9 cellular contexts compared by ENCODE assay signal in the genomic region with DNA sequence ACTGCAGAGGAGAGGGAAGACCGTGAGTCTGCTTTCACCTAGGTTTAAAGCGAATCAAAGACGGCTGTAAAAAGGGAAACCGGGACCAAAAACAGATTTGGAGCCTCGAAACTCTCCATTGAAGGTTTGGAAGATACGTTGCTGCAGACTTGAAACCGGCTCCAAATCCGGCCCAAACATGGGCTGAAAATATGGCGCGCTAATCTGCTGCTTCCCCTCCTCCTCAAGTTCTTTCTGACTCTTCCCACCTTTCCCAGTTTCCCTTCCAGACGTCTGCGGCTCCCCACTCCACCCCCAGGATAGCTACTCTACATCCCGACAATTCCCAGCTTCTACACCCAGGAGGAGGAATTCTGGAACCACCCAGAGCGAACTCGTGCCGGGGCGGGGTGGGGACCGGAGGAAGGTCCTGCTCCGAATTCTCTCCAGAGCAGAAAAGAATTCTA. TPM values are rescaled to one million over a fixed set of nuclear protein-coding genes. Genes with fewer than 3 reads are reported as not detected.
DNase-seq lines count a peak whose midpoint lies in the region; ATAC-seq and TF ChIP-seq lines count a peak whose summit lies in the region.
"Had no signal": no experiment of that assay in that cellular context is flagged by ENCODE, and none has a peak within 500 bp of the region (broad histone marks: within the 10 kb centered on the region; RNA-seq: fewer than 3 reads in every experiment).

No MANE protein-coding gene starts in this region.

- TF ChIP-seq CTCF in AG09309 (IDR thresholded peaks at IDR 0.05; ENCODE audit: control insufficient read depth, insufficient read depth, low read depth, low read length, missing control alignments) (no peak), PC-3 (conservative IDR thresholded peaks at IDR 0.05; ENCODE audit: low read depth, low read length) (no peak), epithelial cell of proximal tubule (conservative IDR thresholded peaks at IDR 0.05; ENCODE audit: low read depth, low read length) (no peak), neural progenitor cell (IDR thresholded peaks at IDR 0.05) (no peak)

- no TSS peak for BruUV-seq in PC-3 (replicated peaks; lab: Mats Ljungman, UMichigan)

- H3K9me3 Mint-ChIP-seq in neural progenitor cell: peaks cover 7% of the 10 kb centered on the region

- DNase-seq in AG09309 (ENCODE audit: low read depth) (no peak), PC-3 (peak; percentile 16), epithelial cell of proximal tubule (ENCODE audit: low read depth) (no peak), neural progenitor cell (ENCODE audit: low spot score) (no peak), NCI-H146 treated with DMSO at 0.1 percent for 48 hours (lab: John Stamatoyannopoulos, UW; ENCODE audit: unreplicated experiment) (no peak), COR-L47 (lab: John Stamatoyannopoulos, UW) (no peak), 8988T (no peak)

- peaks cover 34% of the 10 kb centered on the region for H3K4me1 Mint-ChIP-seq in neural progenitor cell

- no peaks in the 10 kb centered on the region for H4K20me1 ChIP-seq in PC-3 (ENCODE audit: low read length)
- peaks cover 64% of the 10 kb centered on the region for H4K20me1 ChIP-seq in neural progenitor cell (ENCODE audit: low read depth)

- H3K36me3 ChIP-seq in PC-3 (ENCODE audit: low read depth, low read length) (no peaks in the 10 kb centered on the region), neural progenitor cell (no peaks in the 10 kb centered on the region)

- H3K9ac ChIP-seq in PC-3 (ENCODE audit: low read length): peak overlapping the region; percentile 15; the same call in 1 of the 2 replicates
- H3K9ac ChIP-seq in neural progenitor cell: no peak overlapping the region
- H3K9ac ChIP-seq: KMS-11 had no signal

- no peaks in the 10 kb centered on the region for H3K9me2 ChIP-seq in PC-3 (replicated peaks; ENCODE audit: low read length)

- no peak overlapping the region for H3K27ac ChIP-seq in PC-3 (ENCODE audit: low read length)
- no peak overlapping the region for H3K27ac ChIP-seq in neural progenitor cell
- H3K27ac ChIP-seq: KMS-11 had no signal

- intact Hi-C loops in PC-3 (cut with micrococcal nuclease): loop anchor here (5.0 to 10.0 kb wide), 3 partner anchors 171 to 529 kb away; a partner anchor contains a TSS

- peak overlapping the region; percentile 90 for H3K4me3 Mint-ChIP-seq in neural progenitor cell

- H3K4me2 ChIP-seq in PC-3 (ENCODE audit: low read length) (peak overlapping the region; percentile 98), neural progenitor cell (peak overlapping the region; percentile 71)

- CTCF ChIA-PET in PC-3 (lab: Charles Lee): interaction anchor here (0.6 to 0.9 kb wide), 2 partner anchors 8 to 618 kb away, joined by 4 to 6 read pairs; a partner anchor contains a TSS

- H3K36me3 Mint-ChIP-seq in neural progenitor cell: no peaks in the 10 kb centered on the region

- H3K4me1 ChIP-seq in PC-3 (ENCODE audit: insufficient read depth, low read length) (peaks cover 12% of the 10 kb centered on the region), neural progenitor cell (peaks cover 21% of the 10 kb centered on the region)

- POLR2A ChIA-PET in PC-3 (lab: Charles Lee; ENCODE audit: unreplicated experiment): interaction anchor here (0.6 to 0.7 kb wide), 2 partner anchors 20 to 538 kb away, joined by 3 read pairs; no protein-coding TSS in a partner anchor

- no peaks in the 10 kb centered on the region for H3K9me3 ChIP-seq in PC-3 (ENCODE audit: low read length)
- H3K9me3 ChIP-seq in neural progenitor cell (ENCODE audit: low read depth): no peaks in the 10 kb centered on the region

- ATAC-seq in PC-3 (peak; percentile 2), HG03378 (IDR thresholded peaks at IDR 0.05; ENCODE audit: unreplicated experiment) (no peak)

- H3K27me3 Mint-ChIP-seq in neural progenitor cell (ENCODE audit: insufficient read depth, low read depth): peaks cover 63% of the 10 kb centered on the region

- H3K4me3 ChIP-seq in AG09309 (ENCODE audit: control insufficient read depth, low read depth, low read length) (peak overlapping the region; percentile 55), PC-3 (ENCODE audit: low read length) (peak overlapping the region; percentile 78), epithelial cell of proximal tubule (ENCODE audit: low read depth, low read length) (peak overlapping the region; percentile 59), neural progenitor cell (no peak overlapping the region)

- peaks cover 12% of the 10 kb centered on the region; the same call in 1 of the 2 replicates for H3K27me3 ChIP-seq in PC-3 (ENCODE audit: low read length)
- H3K27me3 ChIP-seq in neural progenitor cell: peaks cover 100% of the 10 kb centered on the region

- H3K27ac Mint-ChIP-seq in neural progenitor cell: no peak overlapping the region

- H3F3A ChIP-seq in PC-3 (ENCODE audit: low read length, unreplicated experiment): no peaks in the 10 kb centered on the region
- H3F3A ChIP-seq in neural progenitor cell (ENCODE audit: low read depth): peaks cover 29% of the 10 kb centered on the region

- H2AFZ ChIP-seq in PC-3 (ENCODE audit: low read length) (peak overlapping the region; percentile 98), neural progenitor cell (replicated peaks) (no peak overlapping the region)

- no peaks in the 10 kb centered on the region for H3K79me2 ChIP-seq in PC-3 (ENCODE audit: low read length)
- H3K79me2 ChIP-seq in neural progenitor cell (ENCODE audit: low read depth): no peaks in the 10 kb centered on the region

RNA-seq across cellular contexts. Expression of a gene that starts 8.7 kb away (rescaled TPM):
- 0.29 and 0.47 TPM in 2 replicates for total RNA-seq in PC-3 (2014; rRNA removed)
- not detected in 2 replicates for total RNA-seq in epithelial cell of proximal tubule
- total RNA-seq in neural progenitor cell (ENCODE audit: low replicate concordance): not detected in 2 replicates
